ENCODE assay signal across 8 cellular contexts in genomic region chr1:193105821-193106177, GRCh38. TPM values are rescaled to one million over a fixed set of nuclear protein-coding genes. Genes with fewer than 3 reads are reported as not detected.
DNase-seq lines count a peak whose midpoint lies in the region; FAIRE-seq and TF ChIP-seq lines count a peak whose summit lies in the region.

No MANE protein-coding gene starts in this region.

- intact Hi-C loops in activated T-helper 1 cell treated with anti-CD3 and anti-CD28 coated beads, Interleukin-12 subunit alpha, Interleukin-12 subunit beta, Interleukin-2, Interleukin-4 antibody, amounts not matched to agents 30 ng/mL and 10 ng/mL and 1 ng/mL, durations not matched to agents 14 hours and 24 hours and 36 hours (cut with micrococcal nuclease), result loop anchor here (1.0 to 5.0 kb wide), 3 partner anchors 17 to 633 kb away; partner anchors contain the start of genes CDC73, RO60 and UCHL5

- H3K9me3 ChIP-seq in iPS-18c (ENCODE audit: control insufficient read depth, insufficient read depth, low read length) (no peaks in the 10 kb centered on the region), subcutaneous abdominal adipose tissue (ENCODE audit: control insufficient read depth in 5 of 5, low read length in 5 of 5) (no peaks in the 10 kb centered on the region)

- DNase-seq in T-helper 1 cell (no peak), GM13977 (ENCODE audit: low spot score) (no peak), RKO (ENCODE audit: low spot score) (no peak), frontal cortex (ENCODE audit: low spot score in 2 of 2) (no peak)
- DNase-seq in activated T-helper 1 cell treated with anti-CD3 and anti-CD28 coated beads, Interleukin-12 subunit alpha, Interleukin-12 subunit beta, Interleukin-2, Interleukin-4 antibody, amounts not matched to agents 30 ng/mL and 10 ng/mL and 1 ng/mL, durations not matched to agents 14 hours and 24 hours and 36 hours (ENCODE audit: low spot score), result no peak

- H3K27ac Mint-ChIP-seq in T-helper 1 cell treated with Interleukin-12 subunit alpha and Interleukin-12 subunit beta and Interleukin-4 antibody, amounts not matched to agents 30 μg/mL and 1 μg/mL, for 36 hours, result no peak overlapping the region
- peak overlapping the region; percentile 77 for H3K27ac Mint-ChIP-seq in activated T-helper 1 cell treated with anti-CD3 and anti-CD28 coated beads, Interleukin-12 subunit alpha, Interleukin-12 subunit beta, Interleukin-2, Interleukin-4 antibody, amounts not matched to agents 30 ng/mL and 10 ng/mL and 1 ng/mL, durations not matched to agents 14 hours and 24 hours and 36 hours

- no peaks in the 10 kb centered on the region for H3K9me3 Mint-ChIP-seq in T-helper 1 cell treated with Interleukin-12 subunit alpha and Interleukin-12 subunit beta and Interleukin-4 antibody, amounts not matched to agents 30 μg/mL and 1 μg/mL, for 36 hours
- no peaks in the 10 kb centered on the region for H3K9me3 Mint-ChIP-seq in activated T-helper 1 cell treated with anti-CD3 and anti-CD28 coated beads, Interleukin-12 subunit alpha, Interleukin-12 subunit beta, Interleukin-2, Interleukin-4 antibody, amounts not matched to agents 30 ng/mL and 10 ng/mL and 1 ng/mL, durations not matched to agents 14 hours and 24 hours and 36 hours

- H3K4me1 Mint-ChIP-seq in T-helper 1 cell treated with Interleukin-12 subunit alpha and Interleukin-12 subunit beta and Interleukin-4 antibody, amounts not matched to agents 30 μg/mL and 1 μg/mL, for 36 hours (ENCODE audit: low read depth), result peaks cover 15% of the 10 kb centered on the region
- H3K4me1 Mint-ChIP-seq in activated T-helper 1 cell treated with anti-CD3 and anti-CD28 coated beads, Interleukin-12 subunit alpha, Interleukin-12 subunit beta, Interleukin-2, Interleukin-4 antibody, amounts not matched to agents 30 ng/mL and 10 ng/mL and 1 ng/mL, durations not matched to agents 14 hours and 24 hours and 36 hours (ENCODE audit: low read depth), result peaks cover 24% of the 10 kb centered on the region

- no peak for FAIRE-seq in frontal cortex (lab: Jason Lieb, UNC)

- H3K27ac ChIP-seq in subcutaneous abdominal adipose tissue (ENCODE audit: low read depth, low read length), result peak overlapping the region; percentile 94

- H3K27me3 Mint-ChIP-seq in T-helper 1 cell treated with Interleukin-12 subunit alpha and Interleukin-12 subunit beta and Interleukin-4 antibody, amounts not matched to agents 30 μg/mL and 1 μg/mL, for 36 hours (ENCODE audit: low read depth), result peaks cover 10% of the 10 kb centered on the region
- H3K27me3 Mint-ChIP-seq in activated T-helper 1 cell treated with anti-CD3 and anti-CD28 coated beads, Interleukin-12 subunit alpha, Interleukin-12 subunit beta, Interleukin-2, Interleukin-4 antibody, amounts not matched to agents 30 ng/mL and 10 ng/mL and 1 ng/mL, durations not matched to agents 14 hours and 24 hours and 36 hours (ENCODE audit: insufficient read depth), result peaks cover 14% of the 10 kb centered on the region

- peaks cover 4 to 39% (median 27%) of the 10 kb centered on the region in 5 donors for H3K4me1 ChIP-seq in subcutaneous abdominal adipose tissue (ENCODE audit: control insufficient read depth in 5 of 5, insufficient read depth in 5 of 5, low read length in 5 of 5)

- H3K36me3 Mint-ChIP-seq in T-helper 1 cell treated with Interleukin-12 subunit alpha and Interleukin-12 subunit beta and Interleukin-4 antibody, amounts not matched to agents 30 μg/mL and 1 μg/mL, for 36 hours (ENCODE audit: low read depth), result no peaks in the 10 kb centered on the region
- peaks cover 6% of the 10 kb centered on the region for H3K36me3 Mint-ChIP-seq in activated T-helper 1 cell treated with anti-CD3 and anti-CD28 coated beads, Interleukin-12 subunit alpha, Interleukin-12 subunit beta, Interleukin-2, Interleukin-4 antibody, amounts not matched to agents 30 ng/mL and 10 ng/mL and 1 ng/mL, durations not matched to agents 14 hours and 24 hours and 36 hours (ENCODE audit: low read depth)

- peak overlapping the region; percentile 91 for H3K4me3 Mint-ChIP-seq in T-helper 1 cell treated with Interleukin-12 subunit alpha and Interleukin-12 subunit beta and Interleukin-4 antibody, amounts not matched to agents 30 μg/mL and 1 μg/mL, for 36 hours
- H3K4me3 Mint-ChIP-seq in activated T-helper 1 cell treated with anti-CD3 and anti-CD28 coated beads, Interleukin-12 subunit alpha, Interleukin-12 subunit beta, Interleukin-2, Interleukin-4 antibody, amounts not matched to agents 30 ng/mL and 10 ng/mL and 1 ng/mL, durations not matched to agents 14 hours and 24 hours and 36 hours, result peak overlapping the region; percentile 86

- in situ Hi-C loops in GM13977 (cut with MboI; ENCODE audit: low pct_unique_long_range_greater_than_20kb, low sequenced_read_pairs, unreplicated experiment), result no loop called here

- H3K9ac ChIP-seq in subcutaneous abdominal adipose tissue (ENCODE audit: low read length in 5 of 5), result peak overlapping the region; percentile 35 to 88 (median 86)

- no peaks in the 10 kb centered on the region for H3K27me3 ChIP-seq in subcutaneous abdominal adipose tissue (ENCODE audit: control insufficient read depth in 5 of 5, insufficient read depth in 4 of 5, low read length in 5 of 5)

- H3K4me3 ChIP-seq in iPS-18c (ENCODE audit: insufficient read depth, low read depth, low read length) (peak overlapping the region; percentile 79; the same call in 1 of the 2 replicates), subcutaneous abdominal adipose tissue (ENCODE audit: low read depth in 1 of 5, low read length in 5 of 5) (peak overlapping the region; percentile 74 to 84 (median 78))

- no peak for TF ChIP-seq CTCF in GM13977 (IDR thresholded peaks at IDR 0.05; ENCODE audit: extremely low read depth, insufficient read depth, missing control alignments)

- H3K36me3 ChIP-seq in subcutaneous abdominal adipose tissue (ENCODE audit: control insufficient read depth in 5 of 5, insufficient read depth in 5 of 5, low read length in 5 of 5), result peaks cover 0 to 1% (median 0%) of the 10 kb centered on the region in 5 donors

RNA-seq across cellular contexts. Expression of gene GLRX2, which starts 0.6 kb away (rescaled TPM):
- 29.6 and 32.9 TPM in 2 replicates for total RNA-seq in activated T-helper 1 cell treated with anti-CD3 and anti-CD28 coated beads, Interleukin-12 subunit alpha, Interleukin-12 subunit beta, Interleukin-2, Interleukin-4 antibody, amounts not matched to agents 30 ng/mL and 10 ng/mL and 1 ng/mL, durations not matched to agents 14 hours and 24 hours and 36 hours
- total RNA-seq in frontal cortex, result 15.1 TPM

RNA-seq across cellular contexts. Expression of gene CDC73, which starts 16.0 kb away (rescaled TPM):
- total RNA-seq in activated T-helper 1 cell treated with anti-CD3 and anti-CD28 coated beads, Interleukin-12 subunit alpha, Interleukin-12 subunit beta, Interleukin-2, Interleukin-4 antibody, amounts not matched to agents 30 ng/mL and 10 ng/mL and 1 ng/mL, durations not matched to agents 14 hours and 24 hours and 36 hours, result 56.1 and 57.3 TPM in 2 replicates
- total RNA-seq in frontal cortex, result 28.9 TPM

RNA-seq across cellular contexts. Expression of gene RO60, which starts 46.4 kb away (rescaled TPM):
- 68.7 and 70.0 TPM in 2 replicates for total RNA-seq in activated T-helper 1 cell treated with anti-CD3 and anti-CD28 coated beads, Interleukin-12 subunit alpha, Interleukin-12 subunit beta, Interleukin-2, Interleukin-4 antibody, amounts not matched to agents 30 ng/mL and 10 ng/mL and 1 ng/mL, durations not matched to agents 14 hours and 24 hours and 36 hours
- total RNA-seq in frontal cortex, result 349 TPM

RNA-seq across cellular contexts. Expression of gene UCHL5, which starts 46.6 kb away (rescaled TPM):
- 88.1 and 93.1 TPM in 2 replicates for total RNA-seq in activated T-helper 1 cell treated with anti-CD3 and anti-CD28 coated beads, Interleukin-12 subunit alpha, Interleukin-12 subunit beta, Interleukin-2, Interleukin-4 antibody, amounts not matched to agents 30 ng/mL and 10 ng/mL and 1 ng/mL, durations not matched to agents 14 hours and 24 hours and 36 hours
- total RNA-seq in frontal cortex, result 41.6 TPM
